Comparison of ENCODE assay signal across 1 cellular context in the genomic region with DNA sequence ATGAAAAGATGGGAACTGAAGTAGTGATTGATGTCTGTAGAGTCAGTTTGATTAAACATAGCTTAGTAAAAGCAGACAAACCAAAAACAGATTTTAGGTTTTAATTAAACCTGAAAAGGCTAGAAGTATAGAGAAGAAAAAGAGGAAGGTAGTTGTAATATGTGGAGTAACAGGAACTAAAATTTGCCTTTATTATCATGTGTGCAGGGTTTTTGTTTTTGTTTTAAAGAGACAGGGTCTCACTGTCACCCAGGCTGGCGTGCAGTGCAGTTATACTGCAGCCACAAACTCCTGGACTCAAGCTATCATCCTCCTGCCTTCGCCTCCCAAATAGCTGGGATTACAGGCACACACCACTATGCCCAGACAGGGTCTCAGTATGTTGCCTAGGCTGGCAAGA.
TF ChIP-seq lines count a peak whose summit lies in the region.

No MANE protein-coding gene starts in this region.

TF ChIP-seq in GM12878, 131 proteins besides CTCF, POLR2A, EP300 and RAD21:
- TF ChIP-seq KAT2A (conservative IDR thresholded peaks at IDR 0.05; ENCODE audit: control insufficient read depth, low read depth, low read length) (no peak), POLR2AphosphoS2 (IDR thresholded peaks at IDR 0.05; ENCODE audit: low read depth, low read length) (no peak), MTA3 (IDR thresholded peaks at IDR 0.05; ENCODE audit: borderline replicate concordance, low read length) (no peak), ZNF24 (IDR thresholded peaks at IDR 0.05) (peak; percentile 1; the same call in 1 of the 2 replicates), SIN3A (IDR thresholded peaks at IDR 0.05; ENCODE audit: low read depth, low read length) (no peak), MEF2A (IDR thresholded peaks at IDR 0.05; ENCODE audit: insufficient read depth, low read depth, low read length) (no peak)
- TF ChIP-seq, protein P1, sequence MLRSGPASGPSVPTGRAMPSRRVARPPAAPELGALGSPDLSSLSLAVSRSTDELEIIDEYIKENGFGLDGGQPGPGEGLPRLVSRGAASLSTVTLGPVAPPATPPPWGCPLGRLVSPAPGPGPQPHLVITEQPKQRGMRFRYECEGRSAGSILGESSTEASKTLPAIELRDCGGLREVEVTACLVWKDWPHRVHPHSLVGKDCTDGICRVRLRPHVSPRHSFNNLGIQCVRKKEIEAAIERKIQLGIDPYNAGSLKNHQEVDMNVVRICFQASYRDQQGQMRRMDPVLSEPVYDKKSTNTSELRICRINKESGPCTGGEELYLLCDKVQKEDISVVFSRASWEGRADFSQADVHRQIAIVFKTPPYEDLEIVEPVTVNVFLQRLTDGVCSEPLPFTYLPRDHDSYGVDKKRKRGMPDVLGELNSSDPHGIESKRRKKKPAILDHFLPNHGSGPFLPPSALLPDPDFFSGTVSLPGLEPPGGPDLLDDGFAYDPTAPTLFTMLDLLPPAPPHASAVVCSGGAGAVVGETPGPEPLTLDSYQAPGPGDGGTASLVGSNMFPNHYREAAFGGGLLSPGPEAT (IDR thresholded peaks at IDR 0.05; ENCODE audit: low read depth): peak; percentile 15; the same call in 1 of the 2 replicates
